In the genomic region with DNA sequence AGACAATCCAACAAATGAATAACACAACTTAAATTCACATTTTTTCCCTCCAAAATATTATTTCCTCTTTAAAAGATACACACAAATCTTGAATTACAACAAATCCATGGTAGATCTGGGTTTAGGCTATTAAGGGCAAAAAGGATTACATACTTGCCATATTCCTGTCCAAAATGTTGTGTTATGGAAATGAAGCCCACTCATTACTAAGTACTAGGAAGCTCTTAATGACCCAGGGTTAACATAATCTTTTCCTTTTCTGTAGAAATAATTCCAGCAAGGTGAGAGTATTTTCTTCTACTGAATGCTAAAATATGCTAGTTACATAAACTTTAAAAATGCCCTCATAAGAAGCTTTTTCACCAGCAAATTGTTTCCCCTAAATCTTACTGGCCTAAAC, we compare ENCODE assay signal across 11 cellular contexts. TPM values are rescaled to one million over a fixed set of nuclear protein-coding genes. Genes with fewer than 3 reads are reported as not detected.
DNase-seq lines count a peak whose midpoint lies in the region; ATAC-seq and TF ChIP-seq lines count a peak whose summit lies in the region.
"Had no signal": no experiment of that assay in that cellular context is flagged by ENCODE, and none has a peak within 500 bp of the region (broad histone marks: within the 10 kb centered on the region; RNA-seq: fewer than 3 reads in every experiment).

No MANE protein-coding gene starts in this region.

- peak overlapping the region; percentile 82; the same call in 1 of the 2 replicates for H3K9ac ChIP-seq in OCI-LY3 (ENCODE audit: low read length)
- H3K9ac ChIP-seq in endodermal cell (ENCODE audit: extremely low read depth, low read length, poor library complexity, severe bottlenecking): peak overlapping the region; percentile 80

- H3K4me3 Mint-ChIP-seq in endodermal cell: peak overlapping the region; percentile 95
- peak overlapping the region; percentile 99 for H3K4me3 Mint-ChIP-seq in progenitor cell of endocrine pancreas (ENCODE audit: low read depth)

- H3K27ac ChIP-seq in OCI-LY3 (ENCODE audit: low read length) (no peak overlapping the region), endodermal cell (ENCODE audit: low read depth, low read length) (no peak overlapping the region)

- ATAC-seq in HG02678 (IDR thresholded peaks at IDR 0.05; ENCODE audit: unreplicated experiment): no peak

- H3K27ac Mint-ChIP-seq in endodermal cell: no peak overlapping the region
- H3K27ac Mint-ChIP-seq in progenitor cell of endocrine pancreas: peak overlapping the region; percentile 33

- TF ChIP-seq CTCF in OCI-LY3 (IDR thresholded peaks at IDR 0.05; ENCODE audit: low read depth, low read length) (no peak), endodermal cell (conservative IDR thresholded peaks at IDR 0.05) (no peak), progenitor cell of endocrine pancreas (IDR thresholded peaks at IDR 0.05; ENCODE audit: unreplicated experiment) (no peak)

- no peak overlapping the region for H2AFZ ChIP-seq in OCI-LY3 (ENCODE audit: low read depth, low read length)

- DNase-seq in endodermal cell (no peak), progenitor cell of endocrine pancreas (ENCODE audit: low spot score, unreplicated experiment) (no peak), HuH-7 (ENCODE audit: low spot score) (no peak), AG08396 (ENCODE audit: low spot score) (no peak), NCI-H2107 treated with DMSO at 0.1 percent for 48 hours (lab: John Stamatoyannopoulos, UW; ENCODE audit: unreplicated experiment) (no peak)
- DNase-seq: NCI-H446; stimulated activated CD4-positive, alpha-beta T cell treated with anti-CD3 and anti-CD28 coated beads, Interleukin-12 subunit alpha, Interleukin-12 subunit beta, amount 100 ng/mL, for 4 hours had no signal

- no peaks in the 10 kb centered on the region for H3K27me3 Mint-ChIP-seq in endodermal cell (ENCODE audit: insufficient read depth)
- H3K27me3 Mint-ChIP-seq in progenitor cell of endocrine pancreas: no peaks in the 10 kb centered on the region

- H3K4me2 ChIP-seq in OCI-LY3 (ENCODE audit: low read length): peak overlapping the region; percentile 87

- H3K4me1 ChIP-seq in OCI-LY3 (ENCODE audit: low read length) (peaks cover 13% of the 10 kb centered on the region; the same call in 1 of the 2 replicates), endodermal cell (ENCODE audit: control insufficient read depth, insufficient read depth, low read length) (peaks cover 3% of the 10 kb centered on the region)
- H3K4me1 ChIP-seq: foreskin keratinocyte had no signal

- H3K36me3 ChIP-seq in OCI-LY3 (replicated peaks; ENCODE audit: low read depth, low read length) (no peaks in the 10 kb centered on the region), endodermal cell (ENCODE audit: control insufficient read depth, insufficient read depth, low read length) (peaks cover 6% of the 10 kb centered on the region)

- H3K4me3 ChIP-seq in GM08714 (ENCODE audit: low read length) (peak overlapping the region; percentile 71; the same call in 1 of the 2 replicates), OCI-LY3 (ENCODE audit: low read length) (peak overlapping the region; percentile 94), endodermal cell (ENCODE audit: low read length) (peak overlapping the region; percentile 95)

- peaks cover 19% of the 10 kb centered on the region for H3K4me1 Mint-ChIP-seq in endodermal cell
- peaks cover 36% of the 10 kb centered on the region for H3K4me1 Mint-ChIP-seq in progenitor cell of endocrine pancreas (ENCODE audit: low read depth)

- no peaks in the 10 kb centered on the region for H3K9me3 Mint-ChIP-seq in endodermal cell
- H3K9me3 Mint-ChIP-seq in progenitor cell of endocrine pancreas (ENCODE audit: low read depth): peaks cover 3% of the 10 kb centered on the region

- H4K20me1 ChIP-seq in OCI-LY3 (ENCODE audit: insufficient read depth, low read length): peaks cover 7% of the 10 kb centered on the region; the same call in 1 of the 2 replicates

- H3K79me2 ChIP-seq in OCI-LY3 (ENCODE audit: low read length): peaks cover 60% of the 10 kb centered on the region

- H3K27me3 ChIP-seq in OCI-LY3 (ENCODE audit: low read depth, low read length) (no peaks in the 10 kb centered on the region), endodermal cell (ENCODE audit: control insufficient read depth, insufficient read depth, low read length, poor library complexity, severe bottlenecking) (no peaks in the 10 kb centered on the region)
- H3K27me3 ChIP-seq: foreskin keratinocyte had no signal

- H3K9me3 ChIP-seq in OCI-LY3 (ENCODE audit: insufficient read depth, low read length): no peaks in the 10 kb centered on the region
- H3K9me3 ChIP-seq in endodermal cell (ENCODE audit: control insufficient read depth, low read length): no peaks in the 10 kb centered on the region

- H3K36me3 Mint-ChIP-seq in endodermal cell (ENCODE audit: low read depth) (peaks cover 7% of the 10 kb centered on the region), progenitor cell of endocrine pancreas (ENCODE audit: insufficient read depth) (peaks cover 5% of the 10 kb centered on the region)

RNA-seq across cellular contexts. Expression of a gene that starts 1.6 kb away (rescaled TPM):
- total RNA-seq in endodermal cell (10 to 100 TPM; 32.1 to 32.4 TPM), progenitor cell of endocrine pancreas (47.0 and 50.1 TPM in 2 replicates)
- 20.3 TPM for polyA plus RNA-seq in endodermal cell (2013, experiment 1 of 2)
- 20.0 TPM for polyA plus RNA-seq in endodermal cell (2013, experiment 2 of 2)
